1 cellular context compared by ENCODE assay signal in the genomic region with DNA sequence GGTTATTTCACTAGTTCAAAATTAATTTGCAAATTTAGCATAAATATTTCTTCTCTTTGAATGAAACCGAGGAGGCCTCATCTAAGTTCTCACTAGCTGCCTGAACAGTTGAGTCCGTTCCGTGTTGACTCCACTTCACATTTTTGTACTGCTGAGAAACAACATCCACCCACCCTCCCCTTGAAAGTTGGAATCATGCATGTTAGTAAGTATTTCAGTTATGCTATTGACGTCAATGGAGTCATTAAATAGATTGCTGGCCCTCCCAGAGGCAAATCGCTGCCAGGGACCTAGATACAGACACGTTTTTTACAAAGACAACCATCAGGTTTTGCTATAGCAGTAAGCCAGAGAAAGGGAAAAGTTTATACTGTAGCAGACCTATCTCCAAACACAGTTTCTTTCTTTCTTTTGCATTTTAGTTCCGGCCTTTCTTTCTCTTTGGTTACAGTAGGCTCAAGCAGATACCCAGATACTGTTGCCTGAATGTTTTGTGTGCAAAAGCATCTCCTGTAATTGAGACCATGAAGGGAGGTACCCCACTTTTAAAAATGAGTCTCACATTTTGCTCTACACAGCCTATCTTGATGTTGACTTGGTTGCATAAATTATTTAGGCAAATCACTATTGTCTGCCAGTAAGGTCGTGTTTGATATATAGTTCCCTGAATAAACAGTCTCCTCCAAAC.
TF ChIP-seq lines count a peak whose summit lies in the region.

No MANE protein-coding gene starts in this region.

TF ChIP-seq in A549, 52 proteins besides CTCF, POLR2A, EP300 and RAD21 (continued from another document):
- TF ChIP-seq, protein P1, sequence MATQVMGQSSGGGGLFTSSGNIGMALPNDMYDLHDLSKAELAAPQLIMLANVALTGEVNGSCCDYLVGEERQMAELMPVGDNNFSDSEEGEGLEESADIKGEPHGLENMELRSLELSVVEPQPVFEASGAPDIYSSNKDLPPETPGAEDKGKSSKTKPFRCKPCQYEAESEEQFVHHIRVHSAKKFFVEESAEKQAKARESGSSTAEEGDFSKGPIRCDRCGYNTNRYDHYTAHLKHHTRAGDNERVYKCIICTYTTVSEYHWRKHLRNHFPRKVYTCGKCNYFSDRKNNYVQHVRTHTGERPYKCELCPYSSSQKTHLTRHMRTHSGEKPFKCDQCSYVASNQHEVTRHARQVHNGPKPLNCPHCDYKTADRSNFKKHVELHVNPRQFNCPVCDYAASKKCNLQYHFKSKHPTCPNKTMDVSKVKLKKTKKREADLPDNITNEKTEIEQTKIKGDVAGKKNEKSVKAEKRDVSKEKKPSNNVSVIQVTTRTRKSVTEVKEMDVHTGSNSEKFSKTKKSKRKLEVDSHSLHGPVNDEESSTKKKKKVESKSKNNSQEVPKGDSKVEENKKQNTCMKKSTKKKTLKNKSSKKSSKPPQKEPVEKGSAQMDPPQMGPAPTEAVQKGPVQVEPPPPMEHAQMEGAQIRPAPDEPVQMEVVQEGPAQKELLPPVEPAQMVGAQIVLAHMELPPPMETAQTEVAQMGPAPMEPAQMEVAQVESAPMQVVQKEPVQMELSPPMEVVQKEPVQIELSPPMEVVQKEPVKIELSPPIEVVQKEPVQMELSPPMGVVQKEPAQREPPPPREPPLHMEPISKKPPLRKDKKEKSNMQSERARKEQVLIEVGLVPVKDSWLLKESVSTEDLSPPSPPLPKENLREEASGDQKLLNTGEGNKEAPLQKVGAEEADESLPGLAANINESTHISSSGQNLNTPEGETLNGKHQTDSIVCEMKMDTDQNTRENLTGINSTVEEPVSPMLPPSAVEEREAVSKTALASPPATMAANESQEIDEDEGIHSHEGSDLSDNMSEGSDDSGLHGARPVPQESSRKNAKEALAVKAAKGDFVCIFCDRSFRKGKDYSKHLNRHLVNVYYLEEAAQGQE (IDR thresholded peaks at IDR 0.05): no peak
- TF ChIP-seq BHLHE40 (IDR thresholded peaks at IDR 0.05; ENCODE audit: low read depth, low read length): no peak
- TF ChIP-seq ZSCAN20 (CRISPR knock-in tag; IDR thresholded peaks at IDR 0.05): peak; percentile 74
- TF ChIP-seq, protein P2, sequence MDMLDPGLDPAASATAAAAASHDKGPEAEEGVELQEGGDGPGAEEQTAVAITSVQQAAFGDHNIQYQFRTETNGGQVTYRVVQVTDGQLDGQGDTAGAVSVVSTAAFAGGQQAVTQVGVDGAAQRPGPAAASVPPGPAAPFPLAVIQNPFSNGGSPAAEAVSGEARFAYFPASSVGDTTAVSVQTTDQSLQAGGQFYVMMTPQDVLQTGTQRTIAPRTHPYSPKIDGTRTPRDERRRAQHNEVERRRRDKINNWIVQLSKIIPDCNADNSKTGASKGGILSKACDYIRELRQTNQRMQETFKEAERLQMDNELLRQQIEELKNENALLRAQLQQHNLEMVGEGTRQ (IDR thresholded peaks at IDR 0.05): no peak
- 0 out of 2 replicates have a peak, but pooled peaks have one; percentile 59 for TF ChIP-seq HOXA7 (CRISPR knock-in tag; IDR thresholded peaks at IDR 0.05)
- no peak for TF ChIP-seq EHMT2 (IDR thresholded peaks at IDR 0.05; ENCODE audit: low read depth)
- peak; percentile 18; the same call in 1 of the 2 replicates for TF ChIP-seq EHF (CRISPR knock-in tag; IDR thresholded peaks at IDR 0.05)
- no peak for TF ChIP-seq HEYL (CRISPR knock-in tag; IDR thresholded peaks at IDR 0.05)
- TF ChIP-seq RNF2 (IDR thresholded peaks at IDR 0.05; ENCODE audit: borderline replicate concordance, low read depth): no peak
- TF ChIP-seq GATA3 (IDR thresholded peaks at IDR 0.05; ENCODE audit: borderline replicate concordance): peak; percentile 98
- no peak for TF ChIP-seq PHF8 (IDR thresholded peaks at IDR 0.05; ENCODE audit: borderline replicate concordance, low read depth)
- TF ChIP-seq MAZ (IDR thresholded peaks at IDR 0.05; ENCODE audit: borderline replicate concordance, low read depth, low read length): no peak
- TF ChIP-seq MYC (IDR thresholded peaks at IDR 0.05; ENCODE audit: borderline replicate concordance, low read length): no peak
- TF ChIP-seq FOSL2 (IDR thresholded peaks at IDR 0.05): peak; percentile 46; the same call in 1 of the 2 replicates
- peak; percentile 80 for TF ChIP-seq FOSL2 (CRISPR knock-in tag; IDR thresholded peaks at IDR 0.05)
- TF ChIP-seq RCOR1 (IDR thresholded peaks at IDR 0.05; ENCODE audit: low read depth, low read length): no peak
- TF ChIP-seq MAFK (IDR thresholded peaks at IDR 0.05; ENCODE audit: partially characterized antibody): peak; percentile 73
- TF ChIP-seq SMC3 (IDR thresholded peaks at IDR 0.05): peak; percentile 63; the same call in 2 of the 3 replicates
- no peak for TF ChIP-seq NPAS2 (CRISPR knock-in tag; IDR thresholded peaks at IDR 0.05; ENCODE audit: borderline replicate concordance)
- no peak for TF ChIP-seq KDM5A (IDR thresholded peaks at IDR 0.05)
- TF ChIP-seq, protein P3, sequence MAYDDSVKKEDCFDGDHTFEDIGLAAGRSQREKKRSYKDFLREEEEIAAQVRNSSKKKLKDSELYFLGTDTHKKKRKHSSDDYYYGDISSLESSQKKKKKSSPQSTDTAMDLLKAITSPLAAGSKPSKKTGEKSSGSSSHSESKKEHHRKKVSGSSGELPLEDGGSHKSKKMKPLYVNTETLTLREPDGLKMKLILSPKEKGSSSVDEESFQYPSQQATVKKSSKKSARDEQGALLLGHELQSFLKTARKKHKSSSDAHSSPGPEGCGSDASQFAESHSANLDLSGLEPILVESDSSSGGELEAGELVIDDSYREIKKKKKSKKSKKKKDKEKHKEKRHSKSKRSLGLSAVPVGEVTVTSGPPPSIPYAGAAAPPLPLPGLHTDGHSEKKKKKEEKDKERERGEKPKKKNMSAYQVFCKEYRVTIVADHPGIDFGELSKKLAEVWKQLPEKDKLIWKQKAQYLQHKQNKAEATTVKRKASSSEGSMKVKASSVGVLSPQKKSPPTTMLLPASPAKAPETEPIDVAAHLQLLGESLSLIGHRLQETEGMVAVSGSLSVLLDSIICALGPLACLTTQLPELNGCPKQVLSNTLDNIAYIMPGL (CRISPR knock-in tag; IDR thresholded peaks at IDR 0.05; ENCODE audit: borderline replicate concordance): no peak
- no peak for TF ChIP-seq NR3C1 (IDR thresholded peaks at IDR 0.05)
- TF ChIP-seq FOXS1 (CRISPR knock-in tag; IDR thresholded peaks at IDR 0.05): peak; percentile 58; the same call in 1 of the 2 replicates
TF ChIP-seq in A549: peak in this region for 18.
